2 cellular contexts compared by ENCODE assay signal in genomic region chr13:23629566-23630272, GRCh38.
TF ChIP-seq lines count a peak whose summit lies in the region.

No MANE protein-coding gene starts in this region.

TF ChIP-seq in IMR-90, 13 proteins besides CTCF, POLR2A, EP300 and RAD21 (continued from another document):
- TF ChIP-seq MXI1 (IDR thresholded peaks at IDR 0.05; ENCODE audit: borderline replicate concordance, low read depth, low read length) (no peak), MAFK (IDR thresholded peaks at IDR 0.05; ENCODE audit: low read depth, low read length) (no peak), ELK1 (IDR thresholded peaks at IDR 0.05; ENCODE audit: borderline replicate concordance, low read depth, low read length) (no peak), USF2 (IDR thresholded peaks at IDR 0.05; ENCODE audit: low read depth, low read length) (no peak), CEBPB (IDR thresholded peaks at IDR 0.05; ENCODE audit: low read depth, low read length) (no peak), SMC3 (IDR thresholded peaks at IDR 0.05; ENCODE audit: low read depth, low read length) (no peak), RCOR1 (IDR thresholded peaks at IDR 0.05; ENCODE audit: insufficient replicate concordance, low read length) (no peak), BHLHE40 (IDR thresholded peaks at IDR 0.05; ENCODE audit: low read depth, low read length) (no peak)

TF ChIP-seq in SK-N-SH treated with all-trans-retinoic acid at 6 μM for 48 hours, 23 proteins besides CTCF, POLR2A, EP300 and RAD21 (continued from another document):
- no peak for TF ChIP-seq RARB (CRISPR knock-in tag; IDR thresholded peaks at IDR 0.05)
- no peak for TF ChIP-seq GLIS3 (CRISPR knock-in tag; IDR thresholded peaks at IDR 0.05)
- no peak for TF ChIP-seq ZFP30 (CRISPR knock-in tag; IDR thresholded peaks at IDR 0.05)
- TF ChIP-seq POU6F1 (CRISPR knock-in tag; IDR thresholded peaks at IDR 0.05; ENCODE audit: borderline replicate concordance, low read depth) = no peak
- TF ChIP-seq TSHZ2 (CRISPR knock-in tag; IDR thresholded peaks at IDR 0.05) = no peak
- no peak for TF ChIP-seq ARNTL (CRISPR knock-in tag; IDR thresholded peaks at IDR 0.05; ENCODE audit: borderline replicate concordance, low read depth)
- no peak for TF ChIP-seq ISL1 (CRISPR knock-in tag; IDR thresholded peaks at IDR 0.05)
- no peak for TF ChIP-seq SNAI2 (CRISPR knock-in tag; IDR thresholded peaks at IDR 0.05)
- no peak for TF ChIP-seq ZNF70 (CRISPR knock-in tag; IDR thresholded peaks at IDR 0.05)
- TF ChIP-seq PATZ1 (CRISPR knock-in tag; IDR thresholded peaks at IDR 0.05; ENCODE audit: borderline replicate concordance) = no peak
